31 cellular contexts compared by ENCODE assay signal in the genomic region with DNA sequence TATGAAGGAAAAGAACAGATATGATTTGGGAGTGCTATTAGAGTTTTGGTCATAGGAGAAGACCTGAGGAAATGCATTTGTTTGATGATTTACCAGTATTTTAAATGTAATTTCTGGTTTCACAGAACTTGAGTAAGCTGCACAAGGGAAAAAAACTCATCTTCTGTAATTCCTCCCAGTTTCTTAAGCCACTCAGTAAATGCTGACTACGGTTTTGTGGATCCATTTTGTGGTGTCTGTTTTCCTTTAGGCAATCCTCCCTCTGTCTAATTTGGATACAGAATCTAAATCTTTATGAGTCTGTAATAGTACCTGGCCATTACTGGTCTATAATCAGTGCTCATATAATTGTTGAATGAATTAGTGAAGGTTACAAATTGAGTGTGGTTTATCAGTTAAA.
"Had no signal": no experiment of that assay in that cellular context is flagged by ENCODE, and none has a peak within 500 bp of the region (broad histone marks: within the 10 kb centered on the region; RNA-seq: fewer than 3 reads in every experiment).

No MANE protein-coding gene starts in this region.

- H3K4me3 ChIP-seq: body of pancreas, esophagus muscularis mucosa, gastrocnemius medialis, heart left ventricle had no signal

- H3K9me3 Mint-ChIP-seq: activated CD4-positive, alpha-beta memory T cell treated with anti-CD3 and anti-CD28 coated beads for 36 hours; activated CD4-positive, alpha-beta T cell treated with anti-CD3 and anti-CD28 coated beads, Interleukin-2, amount 10 ng/mL, durations not matched to agents 24 days and 14 days; activated T-helper 1 cell treated with anti-CD3 and anti-CD28 coated beads, Interleukin-12 subunit alpha, Interleukin-12 subunit beta, Interleukin-2, Interleukin-4 antibody, amounts not matched to agents 30 ng/mL and 10 ng/mL and 1 ng/mL, durations not matched to agents 14 hours and 24 hours and 36 hours; activated T-helper 2 cell treated with anti-CD3 and anti-CD28 coated beads, Interferon-gamma antibody, Interleukin-2, Interleukin-4, amounts not matched to agents 10 μg/mL and 5 μg/mL and 100 μg/mL, durations not matched to agents 14 hours and 24 hours and 36 hours; T-helper 1 cell treated with Interleukin-12 subunit alpha and Interleukin-12 subunit beta and Interleukin-4 antibody, amounts not matched to agents 30 μg/mL and 1 μg/mL, for 36 hours; T-helper 2 cell treated with Interferon-gamma antibody and Interleukin-4, amounts not matched to agents 5 μg/mL and 100 μg/mL, for 36 hours had no signal

- ATAC-seq: activated CD4-positive, alpha-beta T cell treated with anti-CD3 and anti-CD28 coated beads for 36 hours; activated CD8-positive, alpha-beta memory T cell treated with anti-CD3 and anti-CD28 coated beads, Interleukin-2, amount 10 ng/mL, durations not matched to agents 7 days and 5 days; activated CD8-positive, alpha-beta T cell treated with anti-CD3 and anti-CD28 coated beads, Interleukin-2, amount 10 ng/mL, durations not matched to agents 7 days and 5 days; body of pancreas; foreskin keratinocyte; gastrocnemius medialis; heart left ventricle had no signal

- H3K27ac Mint-ChIP-seq: activated CD4-positive, alpha-beta memory T cell treated with anti-CD3 and anti-CD28 coated beads for 36 hours; activated CD4-positive, alpha-beta T cell treated with anti-CD3 and anti-CD28 coated beads for 36 hours; activated CD4-positive, alpha-beta T cell treated with anti-CD3 and anti-CD28 coated beads, Interleukin-2, amount 10 ng/mL, durations not matched to agents 24 days and 14 days; activated CD8-positive, alpha-beta memory T cell treated with anti-CD3 and anti-CD28 coated beads, Interleukin-2, amount 10 ng/mL, durations not matched to agents 7 days and 5 days; activated CD8-positive, alpha-beta T cell treated with anti-CD3 and anti-CD28 coated beads, Interleukin-2, amount 10 ng/mL, durations not matched to agents 7 days and 5 days; activated naive CD4-positive, alpha-beta T cell treated with anti-CD3 and anti-CD28 coated beads for 36 hours; activated naive CD8-positive, alpha-beta T cell; activated T-helper 1 cell treated with anti-CD3 and anti-CD28 coated beads, Interleukin-12 subunit alpha, Interleukin-12 subunit beta, Interleukin-2, Interleukin-4 antibody, amounts not matched to agents 30 ng/mL and 10 ng/mL and 1 ng/mL, durations not matched to agents 14 hours and 24 hours and 36 hours; activated T-helper 2 cell treated with anti-CD3 and anti-CD28 coated beads, Interferon-gamma antibody, Interleukin-2, Interleukin-4, amounts not matched to agents 10 μg/mL and 5 μg/mL and 100 μg/mL, durations not matched to agents 14 hours and 24 hours and 36 hours; endodermal cell; T-helper 1 cell treated with Interleukin-12 subunit alpha and Interleukin-12 subunit beta and Interleukin-4 antibody, amounts not matched to agents 30 μg/mL and 1 μg/mL, for 36 hours; T-helper 2 cell treated with Interferon-gamma antibody and Interleukin-4, amounts not matched to agents 5 μg/mL and 100 μg/mL, for 36 hours had no signal

- H3K27me3 ChIP-seq: body of pancreas, esophagus muscularis mucosa, foreskin keratinocyte, gastrocnemius medialis, heart left ventricle had no signal

- DNase-seq: activated CD4-positive, alpha-beta memory T cell treated with anti-CD3 and anti-CD28 coated beads for 36 hours; activated CD4-positive, alpha-beta T cell treated with anti-CD3 and anti-CD28 coated beads for 36 hours; activated CD4-positive, alpha-beta T cell treated with anti-CD3 and anti-CD28 coated beads, Interleukin-2, amount 10 ng/mL, durations not matched to agents 24 days and 14 days; activated CD4-positive, CD25-positive, alpha-beta regulatory T cell; activated CD4-positive, CD25-positive, alpha-beta regulatory T cell treated with anti-CD3 and anti-CD28 coated beads, Interleukin-2, amount 50 U/mL, for 72 hours; activated CD8-positive, alpha-beta memory T cell treated with anti-CD3 and anti-CD28 coated beads, Interleukin-2, amount 10 ng/mL, durations not matched to agents 7 days and 5 days; activated CD8-positive, alpha-beta memory T cell treated with anti-CD3 and anti-CD28 coated beads, Interleukin-2, amount 50 U/mL, for 4 hours; activated CD8-positive, alpha-beta T cell treated with anti-CD3 and anti-CD28 coated beads, Interleukin-2, amount 10 ng/mL, durations not matched to agents 7 days and 5 days; activated effector memory CD4-positive, alpha-beta T cell treated with anti-CD3 and anti-CD28 coated beads, Interleukin-2, amount 50 U/mL, for 16 hours; activated naive CD4-positive, alpha-beta T cell treated with anti-CD3 and anti-CD28 coated beads for 36 hours; activated T-cell treated with anti-CD3 and anti-CD28 coated beads, Interleukin-2, amount 50 U/mL, for 1 hour; activated T-cell treated with anti-CD3 and anti-CD28 coated beads, Interleukin-2, amount 50 U/mL, for 48 hours; amniotic stem cell; anterior cingulate cortex; body of pancreas; caudate nucleus; cortex of kidney; effector memory CD4-positive, alpha-beta T cell; endodermal cell; foreskin keratinocyte; gastrocnemius medialis; glutamatergic neuron; heart left ventricle; hypothalamus had no signal

- H3K36me3 ChIP-seq: esophagus muscularis mucosa, gastrocnemius medialis had no signal

- FAIRE-seq: colon had no signal

- H3K27ac ChIP-seq: body of pancreas, esophagus muscularis mucosa, foreskin keratinocyte, gastrocnemius medialis had no signal

- H3K9me3 ChIP-seq: body of pancreas, esophagus muscularis mucosa, gastrocnemius medialis, heart left ventricle had no signal

- H3K27me3 Mint-ChIP-seq: activated CD4-positive, alpha-beta memory T cell treated with anti-CD3 and anti-CD28 coated beads for 36 hours; activated CD4-positive, alpha-beta T cell treated with anti-CD3 and anti-CD28 coated beads for 36 hours; activated CD4-positive, alpha-beta T cell treated with anti-CD3 and anti-CD28 coated beads, Interleukin-2, amount 10 ng/mL, durations not matched to agents 24 days and 14 days; activated CD8-positive, alpha-beta memory T cell treated with anti-CD3 and anti-CD28 coated beads, Interleukin-2, amount 10 ng/mL, durations not matched to agents 7 days and 5 days; activated naive CD8-positive, alpha-beta T cell had no signal

- H3K4me3 Mint-ChIP-seq: activated CD4-positive, alpha-beta memory T cell treated with anti-CD3 and anti-CD28 coated beads for 36 hours; activated CD4-positive, alpha-beta T cell treated with anti-CD3 and anti-CD28 coated beads for 36 hours; activated CD4-positive, alpha-beta T cell treated with anti-CD3 and anti-CD28 coated beads, Interleukin-2, amount 10 ng/mL, durations not matched to agents 24 days and 14 days; activated CD8-positive, alpha-beta memory T cell treated with anti-CD3 and anti-CD28 coated beads, Interleukin-2, amount 10 ng/mL, durations not matched to agents 7 days and 5 days; activated CD8-positive, alpha-beta T cell treated with anti-CD3 and anti-CD28 coated beads, Interleukin-2, amount 10 ng/mL, durations not matched to agents 7 days and 5 days; activated naive CD4-positive, alpha-beta T cell treated with anti-CD3 and anti-CD28 coated beads for 36 hours; activated naive CD8-positive, alpha-beta T cell; activated T-helper 1 cell treated with anti-CD3 and anti-CD28 coated beads, Interleukin-12 subunit alpha, Interleukin-12 subunit beta, Interleukin-2, Interleukin-4 antibody, amounts not matched to agents 30 ng/mL and 10 ng/mL and 1 ng/mL, durations not matched to agents 14 hours and 24 hours and 36 hours; endodermal cell; T-helper 1 cell treated with Interleukin-12 subunit alpha and Interleukin-12 subunit beta and Interleukin-4 antibody, amounts not matched to agents 30 μg/mL and 1 μg/mL, for 36 hours; T-helper 2 cell treated with Interferon-gamma antibody and Interleukin-4, amounts not matched to agents 5 μg/mL and 100 μg/mL, for 36 hours had no signal
